Comparison of ENCODE assay signal across 19 cellular contexts in genomic region chr11:285894-286220, GRCh38. TPM values are rescaled to one million over a fixed set of nuclear protein-coding genes. Genes with fewer than 3 reads are reported as not detected.
DNase-seq lines count a peak whose midpoint lies in the region; TF ChIP-seq lines count a peak whose summit lies in the region.
"Had no signal": no experiment of that assay in that cellular context is flagged by ENCODE, and none has a peak within 500 bp of the region (broad histone marks: within the 10 kb centered on the region; RNA-seq: fewer than 3 reads in every experiment).

No MANE protein-coding gene starts in this region.

- H3K4me3 ChIP-seq in sigmoid colon: no peak overlapping the region
- H3K4me3 ChIP-seq: GM23338, heart right ventricle, prostate gland, thoracic aorta had no signal

- H3K4me1 ChIP-seq in sigmoid colon: peaks cover 0 to 30% (median 23%) of the 10 kb centered on the region in 4 donors
- H3K4me1 ChIP-seq: prostate gland had no signal

- H3K9me3 Mint-ChIP-seq in chondrocyte (ENCODE audit: low read depth): no peaks in the 10 kb centered on the region
- H3K9me3 Mint-ChIP-seq: endodermal cell had no signal

- H3K27ac ChIP-seq in sigmoid colon: no peak overlapping the region
- H3K27ac ChIP-seq: heart right ventricle, prostate gland, thoracic aorta had no signal

- peak; percentile 13 for DNase-seq in activated CD8-positive, alpha-beta memory T cell treated with anti-CD3 and anti-CD28 coated beads, Interleukin-2, amount 50 U/mL, for 4 hours
- DNase-seq in activated CD8-positive, alpha-beta memory T cell treated with anti-CD3 and anti-CD28 coated beads, Interleukin-2, amount 50 U/mL, for 48 hours: no peak
- peak; percentile 23 for DNase-seq in GM20000 (ENCODE audit: low spot score)
- DNase-seq in chondrocyte (ENCODE audit: low spot score): peak; percentile 60
- DNase-seq in sigmoid colon: peak; percentile 40
- DNase-seq in NCI-H748 treated with DMSO at 0.1 percent for 48 hours (lab: John Stamatoyannopoulos, UW): no peak
- no peak for DNase-seq in NCI-H82 (lab: John Stamatoyannopoulos, UW)
- no peak for DNase-seq in NCI-H2029 (lab: John Stamatoyannopoulos, UW)
- DNase-seq: C1 segment of cervical spinal cord, DMS79, endodermal cell, NCI-H187 had no signal

- TF ChIP-seq EP300 in sigmoid colon (IDR thresholded peaks at IDR 0.05): no peak

- 84 to 90% methylated on average over 8 of the region's 8 CpGs for WGBS in sigmoid colon, 2 donors

- no peaks in the 10 kb centered on the region for H3K36me3 Mint-ChIP-seq in chondrocyte (ENCODE audit: low read depth)

- intact Hi-C loops in sigmoid colon (cut with DNase I): loop anchor here (5.0 kb wide), 3 partner anchors 34 to 166 kb away; partner anchors contain the start of gene PTDSS2

- no peak for TF ChIP-seq POLR2A in sigmoid colon (IDR thresholded peaks at IDR 0.05)

- no peaks in the 10 kb centered on the region for H3K36me3 ChIP-seq in sigmoid colon
- H3K36me3 ChIP-seq: prostate gland, thoracic aorta had no signal

- H3K27me3 Mint-ChIP-seq in chondrocyte (ENCODE audit: low read depth): peaks cover 5% of the 10 kb centered on the region

- H3K27ac Mint-ChIP-seq in chondrocyte (ENCODE audit: unreplicated experiment): no peak overlapping the region
- H3K27ac Mint-ChIP-seq: endodermal cell, GM23338 had no signal

- H3K4me3 Mint-ChIP-seq in chondrocyte (ENCODE audit: unreplicated experiment): no peak overlapping the region
- H3K4me3 Mint-ChIP-seq: endodermal cell, GM23338 had no signal

- H3K4me1 Mint-ChIP-seq in chondrocyte (ENCODE audit: low read depth): peaks cover 12% of the 10 kb centered on the region

- no peaks in the 10 kb centered on the region for H3K9me3 ChIP-seq in sigmoid colon
- H3K9me3 ChIP-seq: heart right ventricle, prostate gland, thoracic aorta had no signal

- H3K27me3 ChIP-seq in sigmoid colon: peaks cover 20 to 68% (median 42%) of the 10 kb centered on the region in 3 donors

- TF ChIP-seq CTCF in GM20000 (IDR thresholded peaks at IDR 0.05; ENCODE audit: extremely low read depth, missing control alignments) (no peak), chondrocyte (IDR thresholded peaks at IDR 0.05) (no peak), sigmoid colon (IDR thresholded peaks at IDR 0.05) (no peak)

RNA-seq across cellular contexts. Expression of gene PGGHG, which starts 3.1 kb away (rescaled TPM):
- total RNA-seq in chondrocyte (35.6 to 49.5 TPM (median 49.4 TPM) in 3 replicates), sigmoid colon (10 to 100 TPM; 11.4 to 15.3 (median 13.6) TPM)
- 10 to 100 TPM in 1 of 3 donors, 1 to 10 TPM in 2; 1.6 to 68.0 (median 3.6) TPM for polyA plus RNA-seq in sigmoid colon

RNA-seq across cellular contexts. Expression of gene NLRP6, which starts 7.7 kb away (rescaled TPM):
- total RNA-seq in chondrocyte (not detected in 3 replicates), sigmoid colon (1 to 10 TPM in 2 of 4 donors, under 1 TPM in 1, not detected in 1; 0.33 to 2.5 (median 1.6) TPM)
- polyA plus RNA-seq in sigmoid colon: 1 to 10 TPM in 1 of 3 donors, not detected in 2; 3.3 TPM
- total RNA-seq: A673, endodermal cell, lung microvascular endothelial cell, myocyte had no signal

RNA-seq across cellular contexts. Expression of gene IFITM5, which starts 13.5 kb away (rescaled TPM):
- total RNA-seq in chondrocyte (not detected in 3 replicates), sigmoid colon (not detected)
- not detected for polyA plus RNA-seq in sigmoid colon
- total RNA-seq: A673, endodermal cell, GM23338, heart right ventricle, lung microvascular endothelial cell, myocyte, prostate gland, thoracic aorta had no signal
- polyA plus RNA-seq: GM23338, heart right ventricle had no signal

RNA-seq across cellular contexts. Expression of gene IFITM2, which starts 21.8 kb away (rescaled TPM):
- total RNA-seq in chondrocyte (100 to 109 TPM (median 107 TPM) in 3 replicates), sigmoid colon (100 to 1,000 TPM in 3 of 4 donors, 10 to 100 TPM in 1; 79.8 to 187 (median 141) TPM)
- polyA plus RNA-seq in sigmoid colon: 100 to 1,000 TPM in 2 of 3 donors, 10 to 100 TPM in 1; 73.3 to 461 (median 164) TPM

RNA-seq across cellular contexts. Expression of gene IFITM1, which starts 28.0 kb away (rescaled TPM):
- 1.0 to 3.3 TPM (median 1.6 TPM) in 3 replicates for total RNA-seq in chondrocyte
- 10 to 100 TPM; 82.4 to 94.2 (median 92.6) TPM for total RNA-seq in sigmoid colon
- 100 to 1,000 TPM in 1 of 3 donors, 10 to 100 TPM in 2; 41.2 to 580 (median 58.9) TPM for polyA plus RNA-seq in sigmoid colon

Comparison
In these comparisons a context has a peak if more than half of its experiments do, and no peak if none do; other contexts are left out.
1. DNase-seq: peak in activated CD8-positive, alpha-beta memory T cell treated with anti-CD3 and anti-CD28 coated beads, Interleukin-2, amount 50 U/mL, for 4 hours (single experiment), GM20000 (single experiment), chondrocyte (single experiment) and sigmoid colon (single experiment); none in activated CD8-positive, alpha-beta memory T cell treated with anti-CD3 and anti-CD28 coated beads, Interleukin-2, amount 50 U/mL, for 48 hours (single experiment), NCI-H748 treated with DMSO at 0.1 percent for 48 hours (single experiment), NCI-H82 (single experiment) and NCI-H2029 (single experiment).